ENCODE assay signal across 8 cellular contexts in genomic region chr10:118754556-118755423, GRCh38. TPM values are rescaled to one million over a fixed set of nuclear protein-coding genes. Genes with fewer than 3 reads are reported as not detected.
DNase-seq lines count a peak whose midpoint lies in the region; ATAC-seq and TF ChIP-seq lines count a peak whose summit lies in the region.

CACUL1 (minus strand) TSS chr10:118754970; CDS start chr10:118754762, 208 bp downstream.

- peak within 1 kb of the TSS; percentile 97 for H2AFZ ChIP-seq in smooth muscle cell (ENCODE audit: low read depth)

- TF ChIP-seq CTCF in AG04449 (IDR thresholded peaks at IDR 0.05; ENCODE audit: insufficient read depth, low read length, missing control alignments) (no peak), WI38 (IDR thresholded peaks at IDR 0.05; ENCODE audit: low read depth, low read length) (no peak), cardiac fibroblast (IDR thresholded peaks at IDR 0.05; ENCODE audit: low read depth, low read length) (no peak), smooth muscle cell (IDR thresholded peaks at IDR 0.05; ENCODE audit: borderline replicate concordance, insufficient read depth, poor library complexity, severe bottlenecking) (no peak)

- under 1% methylated on average over 84 of the region's 87 CpGs for WGBS in smooth muscle cell (ENCODE audit: low lambda C conversion rate)

- no peaks in the 10 kb centered on the region for H3K27me3 ChIP-seq in smooth muscle cell (ENCODE audit: low read depth)

- H3F3A ChIP-seq in smooth muscle cell (ENCODE audit: low read depth) = peaks cover 4% of the 10 kb centered on the region

- H3K4me3 ChIP-seq in AG04449 (ENCODE audit: low read depth, low read length) (peak within 1 kb of the TSS; percentile 90), WI38 (ENCODE audit: low read depth, low read length) (peak within 1 kb of the TSS; percentile 97), cardiac fibroblast (replicated peaks in 1 of 2; ENCODE audit: low read depth in 2 of 2, low read length in 2 of 2) (peak within 1 kb of the TSS; percentile 98 to 99), smooth muscle cell (peak within 1 kb of the TSS; percentile 87)

- peaks cover 14% of the 10 kb centered on the region for H3K4me1 ChIP-seq in smooth muscle cell (ENCODE audit: low read depth)

- H3K9me3 ChIP-seq in smooth muscle cell (replicated peaks; ENCODE audit: low read depth) = no peaks in the 10 kb centered on the region

- POLR2A ChIA-PET in AG04449 (lab: Yijun Ruan, JAX) = interaction anchor here (0.6 to 1.6 kb wide), 6 partner anchors 11 to 391 kb away, joined by 3 to 7 read pairs (median 4); partner anchors contain the start of gene NANOS1

- peak; percentile 97 for DNase-seq in AG04449 (ENCODE audit: low read depth, low spot score)
- peak; percentile 95 for DNase-seq in NCI-H2227 treated with DMSO at 0.1 percent for 48 hours (lab: John Stamatoyannopoulos, UW)
- DNase-seq in cardiac fibroblast (ENCODE audit: low read depth in 2 of 2) = peak; percentile 100
- DNase-seq in iPS-NIHi7 (ENCODE audit: extremely low spot score) = peak; percentile 100
- peak; percentile 96 for DNase-seq in smooth muscle cell (lab: John Stamatoyannopoulos, UW; ENCODE audit: unreplicated experiment)

- CTCF ChIA-PET in AG04449 (lab: Yijun Ruan, JAX) = interaction anchor here (1.4 to 1.8 kb wide), 2 partner anchors 35 to 187 kb away, joined by 5 to 11 read pairs; no protein-coding TSS in a partner anchor

- peak within 1 kb of the TSS; percentile 94 for H3K4me2 ChIP-seq in smooth muscle cell

- no peaks in the 10 kb centered on the region for H3K36me3 ChIP-seq in smooth muscle cell (ENCODE audit: low read depth)

- ATAC-seq in GM18907 (IDR thresholded peaks at IDR 0.05; ENCODE audit: unreplicated experiment) = peak; percentile 97
- ATAC-seq in HG03159 (IDR thresholded peaks at IDR 0.05; ENCODE audit: unreplicated experiment) = peak; percentile 93

- peaks cover 49% of the 10 kb centered on the region for H3K79me2 ChIP-seq in smooth muscle cell (ENCODE audit: low read depth)

- peak within 1 kb of the TSS; percentile 76 for H3K27ac ChIP-seq in smooth muscle cell (ENCODE audit: low read depth)

- H3K9ac ChIP-seq in smooth muscle cell (ENCODE audit: low read depth) = peak within 1 kb of the TSS; percentile 88

- peaks cover 43% of the 10 kb centered on the region for H4K20me1 ChIP-seq in smooth muscle cell (ENCODE audit: low read depth)

RNA-seq across cellular contexts. Expression of gene CACUL1, which starts in this region (rescaled TPM):
- 25.6 and 49.0 TPM in 2 replicates for total RNA-seq in smooth muscle cell
- 24.8 and 36.3 TPM in 2 replicates for polyA plus RNA-seq in smooth muscle cell

Comparison
In these comparisons a context has a peak if more than half of its experiments do, and no peak if none do; other contexts are left out.
1. Peak in every context shown above with its lines: DNase-seq, ATAC-seq, H3K4me3 ChIP-seq and H3K27ac ChIP-seq.